In the genomic region with DNA sequence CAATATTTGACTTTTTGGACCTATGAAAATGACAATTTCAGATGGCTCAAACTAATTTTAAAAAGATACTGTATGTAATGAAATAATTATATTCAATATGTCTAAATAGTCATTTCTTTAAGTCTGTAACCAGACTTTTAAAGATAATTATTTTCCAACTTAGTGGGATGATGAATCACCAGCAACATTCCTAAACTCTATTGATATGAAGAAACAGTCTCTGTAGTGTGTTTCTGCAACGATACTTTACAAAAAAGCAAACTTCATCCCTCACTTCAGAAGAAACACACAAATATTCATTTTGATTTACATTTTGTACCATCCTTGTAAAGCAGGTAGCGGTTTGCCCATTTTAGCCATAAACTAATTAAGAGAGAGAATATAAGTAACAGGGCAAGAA, we compare ENCODE assay signal across 20 cellular contexts.
"Had no signal": no experiment of that assay in that cellular context is flagged by ENCODE, and none has a peak within 500 bp of the region (broad histone marks: within the 10 kb centered on the region; RNA-seq: fewer than 3 reads in every experiment).

No MANE protein-coding gene starts in this region.

- H3K36me3 ChIP-seq: gastrocnemius medialis, heart left ventricle, left lung, neutrophil had no signal

- H3K4me1 ChIP-seq: body of pancreas, gastrocnemius medialis, left lung had no signal

- H3K4me3 Mint-ChIP-seq: activated naive CD4-positive, alpha-beta T cell treated with anti-CD3 and anti-CD28 coated beads for 36 hours; activated T-helper 17 cell treated with anti-CD3 and anti-CD28 coated beads, Interleukin-2, amount 50 U/mL, for 72 hours; central memory CD8-positive, alpha-beta T cell; naive thymus-derived CD4-positive, alpha-beta T cell; stimulated activated memory B cell treated with anti-CD40 and anti-IgM and Interleukin-4, amounts not matched to agents 10 μg/mL and 1 μg/mL and 100 μg/mL, for 72 hours; T-cell had no signal

- H3K9me3 Mint-ChIP-seq: activated naive CD4-positive, alpha-beta T cell treated with anti-CD3 and anti-CD28 coated beads for 36 hours; activated T-helper 17 cell treated with anti-CD3 and anti-CD28 coated beads, Interleukin-2, amount 50 U/mL, for 72 hours had no signal

- H3K27me3 ChIP-seq: body of pancreas, gastrocnemius medialis, left lung, neutrophil had no signal

- ATAC-seq: activated T-helper 17 cell treated with anti-CD3 and anti-CD28 coated beads, Interleukin-2, amount 50 U/mL, for 72 hours; body of pancreas; gastrocnemius medialis; heart left ventricle; left lung; mucosa of descending colon; naive thymus-derived CD4-positive, alpha-beta T cell; stimulated activated memory B cell treated with anti-CD40 and anti-IgM and Interleukin-4, amounts not matched to agents 10 μg/mL and 1 μg/mL and 100 μg/mL, for 72 hours; T-cell had no signal

- H3K4me3 ChIP-seq: body of pancreas, gastrocnemius medialis, left lung, mucosa of descending colon had no signal

- DNase-seq: activated CD4-positive, alpha-beta T cell treated with anti-CD3 and anti-CD28 coated beads for 1 hour; activated CD4-positive, alpha-beta T cell treated with anti-CD3 and anti-CD28 coated beads, Interleukin-2, amount 50 U/mL, for 4 hours; activated naive CD4-positive, alpha-beta T cell treated with anti-CD3 and anti-CD28 coated beads for 36 hours; amniotic stem cell; body of pancreas; cortex of kidney; effector CD4-positive, alpha-beta T cell; gastrocnemius medialis; heart left ventricle; left lung; mucosa of descending colon; naive thymus-derived CD4-positive, alpha-beta T cell; retina; stimulated activated CD4-positive, alpha-beta T cell treated with anti-CD3 and anti-CD28 coated beads, Interleukin-2, amount 100 ng/mL, for 48 hours; T-cell; T1000 had no signal

- H3K27ac ChIP-seq: body of pancreas, gastrocnemius medialis, heart left ventricle, left lung, neutrophil had no signal

- H3K27ac Mint-ChIP-seq: activated naive CD4-positive, alpha-beta T cell treated with anti-CD3 and anti-CD28 coated beads for 36 hours; activated T-helper 17 cell treated with anti-CD3 and anti-CD28 coated beads, Interleukin-2, amount 50 U/mL, for 72 hours; naive thymus-derived CD4-positive, alpha-beta T cell; stimulated activated memory B cell treated with anti-CD40 and anti-IgM and Interleukin-4, amounts not matched to agents 10 μg/mL and 1 μg/mL and 100 μg/mL, for 72 hours; T-cell had no signal

- H3K36me3 Mint-ChIP-seq: naive thymus-derived CD4-positive, alpha-beta T cell; stimulated activated memory B cell treated with anti-CD40 and anti-IgM and Interleukin-4, amounts not matched to agents 10 μg/mL and 1 μg/mL and 100 μg/mL, for 72 hours; T-cell had no signal

- H3K9me3 ChIP-seq: body of pancreas, gastrocnemius medialis, heart left ventricle, left lung, mucosa of descending colon, neutrophil had no signal

- H3K27me3 Mint-ChIP-seq: central memory CD8-positive, alpha-beta T cell; stimulated activated memory B cell treated with anti-CD40 and anti-IgM and Interleukin-4, amounts not matched to agents 10 μg/mL and 1 μg/mL and 100 μg/mL, for 72 hours had no signal

- H3K4me1 Mint-ChIP-seq: activated T-helper 17 cell treated with anti-CD3 and anti-CD28 coated beads, Interleukin-2, amount 50 U/mL, for 72 hours; central memory CD8-positive, alpha-beta T cell; naive thymus-derived CD4-positive, alpha-beta T cell; stimulated activated memory B cell treated with anti-CD40 and anti-IgM and Interleukin-4, amounts not matched to agents 10 μg/mL and 1 μg/mL and 100 μg/mL, for 72 hours; T-cell had no signal
